ENCODE assay signal across 22 cellular contexts in the genomic region with DNA sequence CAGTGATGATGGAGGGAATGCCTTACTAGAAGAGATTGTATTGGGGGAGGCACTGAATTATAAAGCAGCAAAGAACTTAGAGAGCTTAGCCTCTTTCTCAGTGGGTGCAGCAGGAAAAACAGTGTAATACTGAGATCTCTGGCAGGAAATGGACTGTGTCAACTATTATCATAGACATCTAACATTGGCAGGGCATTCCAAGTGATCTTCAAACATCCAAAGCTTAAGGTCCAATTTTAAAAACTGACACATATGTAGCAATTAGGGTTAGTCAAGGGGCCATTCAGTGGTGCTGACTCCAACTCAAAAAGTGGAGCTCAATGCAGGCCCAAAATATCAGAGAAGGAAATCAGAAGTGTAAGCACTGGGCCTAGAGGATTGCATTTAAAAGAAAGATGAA.
DNase-seq lines count a peak whose midpoint lies in the region; ATAC-seq and TF ChIP-seq lines count a peak whose summit lies in the region.
"Had no signal": no experiment of that assay in that cellular context is flagged by ENCODE, and none has a peak within 500 bp of the region (broad histone marks: within the 10 kb centered on the region; RNA-seq: fewer than 3 reads in every experiment).

No MANE protein-coding gene starts in this region.

- H3K4me1 ChIP-seq in BLaER1 treated with 17β-estradiol and CSF1 and Interleukin-3, amounts not matched to agents 10 nM and 100 nM = peaks cover 0 to 24% (median 18%) of the 10 kb centered on the region in 10 experiments; a peak in 15 of 20 replicates
- H3K4me1 ChIP-seq in liver (ENCODE audit: control insufficient read depth in 4 of 4, insufficient read depth in 4 of 4, low read length in 3 of 4) (no peaks in the 10 kb centered on the region), neural progenitor cell (no peaks in the 10 kb centered on the region), upper lobe of right lung (no peaks in the 10 kb centered on the region)
- H3K4me1 ChIP-seq: BE2C had no signal

- H3K79me2 ChIP-seq in neural progenitor cell (ENCODE audit: low read depth) = no peaks in the 10 kb centered on the region

- DNase-seq in left lobe of liver (ENCODE audit: low spot score) (no peak), neural progenitor cell (ENCODE audit: low spot score) (no peak), DMS53 treated with DMSO at 0.1 percent for 48 hours (lab: John Stamatoyannopoulos, UW; ENCODE audit: unreplicated experiment) (no peak), upper lobe of right lung (no peak)
- DNase-seq in naive thymus-derived CD8-positive, alpha-beta T cell = no peak
- DNase-seq: 8988T; ACHN; BE2C; C1 segment of cervical spinal cord; CD4-positive, alpha-beta memory T cell; CD4-positive, CD25-positive, alpha-beta regulatory T cell; CD8-positive, alpha-beta memory T cell; COR-L47; DMS 273 treated with DMSO at 0.1 percent for 48 hours; DMS153; DMS53; DMS79 treated with DMSO at 0.1 percent for 48 hours; GF-D8 had no signal

- no peaks in the 10 kb centered on the region for H3F3A ChIP-seq in neural progenitor cell (ENCODE audit: low read depth)

- no peak overlapping the region for H3K4me3 Mint-ChIP-seq in neural progenitor cell
- no peak overlapping the region for H3K4me3 Mint-ChIP-seq in activated T-helper 17 cell treated with anti-CD3 and anti-CD28 coated beads, Interleukin-2, amount 50 U/mL, for 72 hours
- no peak overlapping the region for H3K4me3 Mint-ChIP-seq in naive thymus-derived CD8-positive, alpha-beta T cell
- H3K4me3 Mint-ChIP-seq: CD14-positive monocyte; CD4-positive, alpha-beta memory T cell; CD4-positive, CD25-positive, alpha-beta regulatory T cell; CD8-positive, alpha-beta memory T cell had no signal

- H3K27ac ChIP-seq in BLaER1 treated with 17β-estradiol and CSF1 and Interleukin-3, amounts not matched to agents 10 nM and 100 nM = no peak overlapping the region
- H3K27ac ChIP-seq in liver (ENCODE audit: low read depth in 1 of 2, low read length in 2 of 2) = no peak overlapping the region
- no peak overlapping the region for H3K27ac ChIP-seq in neural progenitor cell
- H3K27ac ChIP-seq in upper lobe of right lung = no peak overlapping the region

- no peaks in the 10 kb centered on the region for H3K27me3 ChIP-seq in BLaER1 treated with 17β-estradiol and CSF1 and Interleukin-3, amounts not matched to agents 10 nM and 100 nM
- H3K27me3 ChIP-seq in liver (ENCODE audit: control insufficient read depth in 4 of 4, insufficient read depth in 4 of 4, low read length in 3 of 4) (no peaks in the 10 kb centered on the region), neural progenitor cell (no peaks in the 10 kb centered on the region), upper lobe of right lung (no peaks in the 10 kb centered on the region)
- H3K27me3 ChIP-seq: BE2C had no signal

- POLR2A ChIA-PET in naive thymus-derived CD8-positive, alpha-beta T cell (lab: Charles Lee) = no interaction called here

- H3K36me3 ChIP-seq in BLaER1 treated with 17β-estradiol and CSF1 and Interleukin-3, amounts not matched to agents 10 nM and 100 nM = no peaks in the 10 kb centered on the region
- H3K36me3 ChIP-seq in liver (ENCODE audit: control insufficient read depth in 4 of 4, insufficient read depth in 3 of 4, low read depth in 1 of 4, low read length in 3 of 4) (no peaks in the 10 kb centered on the region), neural progenitor cell (no peaks in the 10 kb centered on the region), upper lobe of right lung (no peaks in the 10 kb centered on the region)
- H3K36me3 ChIP-seq: BE2C had no signal

- H3K9ac ChIP-seq in BLaER1 treated with 17β-estradiol and CSF1 and Interleukin-3, amounts not matched to agents 10 nM and 100 nM = no peak overlapping the region
- H3K9ac ChIP-seq in liver (ENCODE audit: low read depth in 1 of 2, low read length in 2 of 2) (no peak overlapping the region), neural progenitor cell (no peak overlapping the region)

- no peaks in the 10 kb centered on the region for H3K4me1 Mint-ChIP-seq in neural progenitor cell
- no peaks in the 10 kb centered on the region for H3K4me1 Mint-ChIP-seq in activated T-helper 17 cell treated with anti-CD3 and anti-CD28 coated beads, Interleukin-2, amount 50 U/mL, for 72 hours
- H3K4me1 Mint-ChIP-seq in naive thymus-derived CD8-positive, alpha-beta T cell = peaks cover 0 to 2% (median 0%) of the 10 kb centered on the region in 4 donors
- H3K4me1 Mint-ChIP-seq: CD14-positive monocyte; CD4-positive, alpha-beta memory T cell; CD4-positive, CD25-positive, alpha-beta regulatory T cell; CD8-positive, alpha-beta memory T cell had no signal

- no peaks in the 10 kb centered on the region for H3K27me3 Mint-ChIP-seq in neural progenitor cell (ENCODE audit: insufficient read depth, low read depth)
- H3K27me3 Mint-ChIP-seq in activated T-helper 17 cell treated with anti-CD3 and anti-CD28 coated beads, Interleukin-2, amount 50 U/mL, for 72 hours = peaks cover 24% of the 10 kb centered on the region
- H3K27me3 Mint-ChIP-seq in naive thymus-derived CD8-positive, alpha-beta T cell = peaks cover 2 to 31% (median 9%) of the 10 kb centered on the region in 5 donors
- H3K27me3 Mint-ChIP-seq: CD4-positive, CD25-positive, alpha-beta regulatory T cell had no signal

- no peaks in the 10 kb centered on the region for H3K9me3 Mint-ChIP-seq in neural progenitor cell
- no peaks in the 10 kb centered on the region for H3K9me3 Mint-ChIP-seq in activated T-helper 17 cell treated with anti-CD3 and anti-CD28 coated beads, Interleukin-2, amount 50 U/mL, for 72 hours
- peaks cover 0 to 26% (median 3%) of the 10 kb centered on the region in 9 donors for H3K9me3 Mint-ChIP-seq in naive thymus-derived CD8-positive, alpha-beta T cell
- H3K9me3 Mint-ChIP-seq: CD8-positive, alpha-beta memory T cell had no signal

- TF ChIP-seq CTCF in liver (IDR thresholded peaks at IDR 0.05; ENCODE audit: low read depth, low read length, missing input control) (no peak), neural progenitor cell (IDR thresholded peaks at IDR 0.05) (no peak), upper lobe of right lung (IDR thresholded peaks at IDR 0.05) (no peak)

- peaks cover 0 to 21% (median 11%) of the 10 kb centered on the region in 11 experiments; a peak in 16 of 22 replicates for H3K9me3 ChIP-seq in BLaER1 treated with 17β-estradiol and CSF1 and Interleukin-3, amounts not matched to agents 10 nM and 100 nM (replicated peaks in 1 of 11)
- H3K9me3 ChIP-seq in liver (ENCODE audit: control insufficient read depth in 4 of 4, low read length in 3 of 4) (peaks cover 0 to 8% (median 3%) of the 10 kb centered on the region in 4 donors), neural progenitor cell (ENCODE audit: low read depth) (no peaks in the 10 kb centered on the region), upper lobe of right lung (no peaks in the 10 kb centered on the region)
- H3K9me3 ChIP-seq: BE2C had no signal

- H3K27ac Mint-ChIP-seq in neural progenitor cell = peak overlapping the region; percentile 4
- H3K27ac Mint-ChIP-seq in activated T-helper 17 cell treated with anti-CD3 and anti-CD28 coated beads, Interleukin-2, amount 50 U/mL, for 72 hours = no peak overlapping the region
- peak overlapping the region in 1 of 10 donors; percentile 3 for H3K27ac Mint-ChIP-seq in naive thymus-derived CD8-positive, alpha-beta T cell
- H3K27ac Mint-ChIP-seq: CD14-positive monocyte; CD4-positive, alpha-beta memory T cell; CD4-positive, CD25-positive, alpha-beta regulatory T cell; CD8-positive, alpha-beta memory T cell had no signal

- no peak overlapping the region for H2AFZ ChIP-seq in neural progenitor cell (replicated peaks)

- H3K36me3 Mint-ChIP-seq in neural progenitor cell = no peaks in the 10 kb centered on the region
- H3K36me3 Mint-ChIP-seq in activated T-helper 17 cell treated with anti-CD3 and anti-CD28 coated beads, Interleukin-2, amount 50 U/mL, for 72 hours (ENCODE audit: low read depth) = no peaks in the 10 kb centered on the region
- no peaks in the 10 kb centered on the region for H3K36me3 Mint-ChIP-seq in naive thymus-derived CD8-positive, alpha-beta T cell
- H3K36me3 Mint-ChIP-seq: CD14-positive monocyte; CD4-positive, alpha-beta memory T cell; CD4-positive, CD25-positive, alpha-beta regulatory T cell; CD8-positive, alpha-beta memory T cell had no signal

- no peak overlapping the region; a peak in 1 of 20 replicates for H3K4me3 ChIP-seq in BLaER1 treated with 17β-estradiol and CSF1 and Interleukin-3, amounts not matched to agents 10 nM and 100 nM
- no peak overlapping the region for H3K4me3 ChIP-seq in liver (ENCODE audit: low read depth in 1 of 3, low read length in 3 of 3)
- no peak overlapping the region for H3K4me3 ChIP-seq in neural progenitor cell
- no peak overlapping the region for H3K4me3 ChIP-seq in upper lobe of right lung

- TF ChIP-seq RAD21 in liver (IDR thresholded peaks at IDR 0.05) = no peak

- ATAC-seq in left lobe of liver (peak; percentile 89), upper lobe of right lung (no peak)
- no peak for ATAC-seq in activated T-helper 17 cell treated with anti-CD3 and anti-CD28 coated beads, Interleukin-2, amount 50 U/mL, for 72 hours (replicated peaks)
- ATAC-seq in naive thymus-derived CD8-positive, alpha-beta T cell = no peak

- H4K20me1 ChIP-seq in BLaER1 treated with 17β-estradiol and CSF1 and Interleukin-3, amounts not matched to agents 10 nM and 100 nM = no peaks in the 10 kb centered on the region
- H4K20me1 ChIP-seq in neural progenitor cell (ENCODE audit: low read depth) = no peaks in the 10 kb centered on the region

- H3K4me2 ChIP-seq in BLaER1 treated with 17β-estradiol and CSF1 and Interleukin-3, amounts not matched to agents 10 nM and 100 nM = peak overlapping the region; percentile 18 to 73 (median 60); a peak in 20 of 22 replicates
- no peak overlapping the region for H3K4me2 ChIP-seq in neural progenitor cell

- intact Hi-C loops in upper lobe of right lung (cut with DNase I) = no loop called here

TF ChIP-seq in liver, 16 proteins besides CTCF, POLR2A, EP300 and RAD21 (continues in another document):
- TF ChIP-seq RXRA (IDR thresholded peaks at IDR 0.05) = peak in 1 of 2 donors; percentile 18
- no peak for TF ChIP-seq SP1 (IDR thresholded peaks at IDR 0.05)
- TF ChIP-seq HNF4G (IDR thresholded peaks at IDR 0.05) = no peak
- TF ChIP-seq, protein P1, sequence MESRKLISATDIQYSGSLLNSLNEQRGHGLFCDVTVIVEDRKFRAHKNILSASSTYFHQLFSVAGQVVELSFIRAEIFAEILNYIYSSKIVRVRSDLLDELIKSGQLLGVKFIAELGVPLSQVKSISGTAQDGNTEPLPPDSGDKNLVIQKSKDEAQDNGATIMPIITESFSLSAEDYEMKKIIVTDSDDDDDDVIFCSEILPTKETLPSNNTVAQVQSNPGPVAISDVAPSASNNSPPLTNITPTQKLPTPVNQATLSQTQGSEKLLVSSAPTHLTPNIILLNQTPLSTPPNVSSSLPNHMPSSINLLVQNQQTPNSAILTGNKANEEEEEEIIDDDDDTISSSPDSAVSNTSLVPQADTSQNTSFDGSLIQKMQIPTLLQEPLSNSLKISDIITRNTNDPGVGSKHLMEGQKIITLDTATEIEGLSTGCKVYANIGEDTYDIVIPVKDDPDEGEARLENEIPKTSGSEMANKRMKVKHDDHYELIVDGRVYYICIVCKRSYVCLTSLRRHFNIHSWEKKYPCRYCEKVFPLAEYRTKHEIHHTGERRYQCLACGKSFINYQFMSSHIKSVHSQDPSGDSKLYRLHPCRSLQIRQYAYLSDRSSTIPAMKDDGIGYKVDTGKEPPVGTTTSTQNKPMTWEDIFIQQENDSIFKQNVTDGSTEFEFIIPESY (IDR thresholded peaks at IDR 0.05) = no peak
- TF ChIP-seq HNF4A (conservative IDR thresholded peaks at IDR 0.05) = peak; percentile 52 to 62
